ENCODE assay signal across 1 cellular context in genomic region chr19:48812094-48812929, GRCh38.
TF ChIP-seq lines count a peak whose summit lies in the region.

No MANE protein-coding gene starts in this region.

TF ChIP-seq in HepG2, 621 proteins besides CTCF, POLR2A, EP300 and RAD21 (continued from another document):
- TF ChIP-seq POGK (CRISPR knock-in tag; conservative IDR thresholded peaks at IDR 0.05) (no peak; the same call in 1 of the 2 replicates), ZBTB40 (IDR thresholded peaks at IDR 0.05) (no peak), ZBTB40 (CRISPR knock-in tag; IDR thresholded peaks at IDR 0.05) (no peak), GFI1 (CRISPR knock-in tag; IDR thresholded peaks at IDR 0.05; ENCODE audit: borderline replicate concordance) (no peak), MAZ (IDR thresholded peaks at IDR 0.05; ENCODE audit: borderline replicate concordance, low read depth, low read length) (no peak), MAZ (CRISPR knock-in tag; IDR thresholded peaks at IDR 0.05; ENCODE audit: low read depth) (peak; percentile 50), ZFP41 (CRISPR knock-in tag; IDR thresholded peaks at IDR 0.05; ENCODE audit: borderline replicate concordance) (no peak), THRA (CRISPR knock-in tag; IDR thresholded peaks at IDR 0.05; ENCODE audit: borderline replicate concordance) (no peak), MXI1 (IDR thresholded peaks at IDR 0.05; ENCODE audit: borderline replicate concordance, low read depth, low read length) (no peak), FOXK2 (IDR thresholded peaks at IDR 0.05) (no peak), RXRB (CRISPR knock-in tag; IDR thresholded peaks at IDR 0.05; ENCODE audit: borderline replicate concordance) (no peak), AHR (CRISPR knock-in tag; IDR thresholded peaks at IDR 0.05) (no peak), ZNF83 (CRISPR knock-in tag; IDR thresholded peaks at IDR 0.05; ENCODE audit: borderline replicate concordance) (no peak), TEAD3 (CRISPR knock-in tag; optimal IDR thresholded peaks at IDR 0.05; ENCODE audit: borderline replicate concordance) (no peak), ZNF563 (CRISPR knock-in tag; IDR thresholded peaks at IDR 0.05) (no peak), REPIN1 (CRISPR knock-in tag; IDR thresholded peaks at IDR 0.05; ENCODE audit: borderline replicate concordance, low read depth) (no peak)
TF ChIP-seq in HepG2: peak in this region for 47.
